In genomic region chr10:99435986-99436633, GRCh38 we compare ENCODE assay signal across 8 cellular contexts. TPM values are rescaled to one million over a fixed set of nuclear protein-coding genes. Genes with fewer than 3 reads are reported as not detected.
A peak's percentile ranks its signal among the peaks of the same experiment; 100 is the strongest.
DNase-seq lines count a peak whose midpoint lies in the region; ATAC-seq and TF ChIP-seq lines count a peak whose summit lies in the region.

No MANE protein-coding gene starts in this region.

- intact Hi-C loops in ascending aorta (cut with DNase I) (loop anchor here (2.0 to 10.0 kb wide), 2 partner anchors 177 to 749 kb away; partner anchors contain the start of gene ERLIN1), transverse colon (cut with DNase I; ENCODE audit: low total_unique reads) (loop anchor here (5.0 kb wide), 1 partner anchor 276 kb away; no protein-coding TSS in a partner anchor)

- H3K27ac Mint-ChIP-seq in CD4-positive, CD25-positive, alpha-beta regulatory T cell: no peak overlapping the region

- ATAC-seq in CD4-positive, CD25-positive, alpha-beta regulatory T cell (ENCODE audit: low read depth in 2 of 2): peak; percentile 42 to 47
- ATAC-seq in GM21529 (IDR thresholded peaks at IDR 0.05; ENCODE audit: unreplicated experiment) (peak; percentile 50), HG03520 (IDR thresholded peaks at IDR 0.05; ENCODE audit: unreplicated experiment) (no peak), GM21723 (IDR thresholded peaks at IDR 0.05; ENCODE audit: unreplicated experiment) (no peak)

- peak; percentile 21 to 53 (median 50) for TF ChIP-seq CTCF in ascending aorta (IDR thresholded peaks at IDR 0.05)
- TF ChIP-seq CTCF in transverse colon (IDR thresholded peaks at IDR 0.05): peak; percentile 43 to 55 (median 50)

- H3K36me3 Mint-ChIP-seq in CD4-positive, CD25-positive, alpha-beta regulatory T cell: peaks cover 4% of the 10 kb centered on the region

- H3K27ac ChIP-seq in CD4-positive, CD25-positive, alpha-beta regulatory T cell (ENCODE audit: insufficient read depth, low read length, poor library complexity, severe bottlenecking): no peak overlapping the region
- H3K27ac ChIP-seq in ascending aorta (no peak overlapping the region), transverse colon (peak overlapping the region; percentile 48 to 56 (median 54))

- peak overlapping the region in 2 of 4 donors; percentile 52 to 82 for H3K4me3 Mint-ChIP-seq in CD4-positive, CD25-positive, alpha-beta regulatory T cell

- DNase-seq in CD4-positive, CD25-positive, alpha-beta regulatory T cell: peak in 2 of 3 donors; percentile 47 to 63
- DNase-seq in NCI-H2171 treated with DMSO at 0.1 percent for 48 hours (lab: John Stamatoyannopoulos, UW): peak; percentile 48
- no peak for DNase-seq in ascending aorta (ENCODE audit: low spot score in 2 of 2)
- DNase-seq in kidney glomerular epithelial cell (lab: John Stamatoyannopoulos, UW): peak; percentile 56
- no peak for DNase-seq in transverse colon

- H3K4me1 ChIP-seq in CD4-positive, CD25-positive, alpha-beta regulatory T cell (ENCODE audit: control insufficient read depth, insufficient read depth, low read length, poor library complexity, severe bottlenecking): peaks cover 9% of the 10 kb centered on the region
- H3K4me1 ChIP-seq in ascending aorta (peaks cover 5 to 7% of the 10 kb centered on the region in 2 donors), transverse colon (peaks cover 4 to 46% (median 15%) of the 10 kb centered on the region in 4 donors)

- no peaks in the 10 kb centered on the region for H3K27me3 ChIP-seq in CD4-positive, CD25-positive, alpha-beta regulatory T cell (ENCODE audit: control insufficient read depth, insufficient read depth, low read length)
- H3K27me3 ChIP-seq in ascending aorta (no peaks in the 10 kb centered on the region), transverse colon (no peaks in the 10 kb centered on the region)

- H3K4me3 ChIP-seq in CD4-positive, CD25-positive, alpha-beta regulatory T cell (ENCODE audit: low read depth, low read length): no peak overlapping the region
- H3K4me3 ChIP-seq in ascending aorta (no peak overlapping the region), transverse colon (no peak overlapping the region)

- no peak for TF ChIP-seq EP300 in transverse colon (IDR thresholded peaks at IDR 0.05; ENCODE audit: low read depth)

- no peaks in the 10 kb centered on the region for H3K27me3 Mint-ChIP-seq in CD4-positive, CD25-positive, alpha-beta regulatory T cell

- H3K9me3 ChIP-seq in CD4-positive, CD25-positive, alpha-beta regulatory T cell (ENCODE audit: control insufficient read depth in 2 of 2, low read length in 2 of 2): no peaks in the 10 kb centered on the region
- H3K9me3 ChIP-seq in ascending aorta: no peaks in the 10 kb centered on the region
- no peaks in the 10 kb centered on the region for H3K9me3 ChIP-seq in transverse colon

- no peak for TF ChIP-seq POLR2A in transverse colon (IDR thresholded peaks at IDR 0.05)

- peaks cover 15 to 24% (median 18%) of the 10 kb centered on the region in 4 donors for H3K4me1 Mint-ChIP-seq in CD4-positive, CD25-positive, alpha-beta regulatory T cell

- H3K9me3 Mint-ChIP-seq in CD4-positive, CD25-positive, alpha-beta regulatory T cell: no peaks in the 10 kb centered on the region

- 25 to 29% methylated on average over 5 of the region's 5 CpGs for WGBS in transverse colon (ENCODE audit: low coverage in 1 of 2), 2 donors

- in situ Hi-C loops in transverse colon (cut with MboI; ENCODE audit: low pct_ligation_motif_present in 1 of 4, low pct_unique_long_range_greater_than_20kb in 1 of 4, low sequenced_read_pairs in 3 of 4): loop anchor here (10.0 kb wide), 2 partner anchors 89 to 179 kb away; no protein-coding TSS in a partner anchor

- no peaks in the 10 kb centered on the region for H3K36me3 ChIP-seq in CD4-positive, CD25-positive, alpha-beta regulatory T cell (ENCODE audit: control insufficient read depth, insufficient read depth, low read length)
- H3K36me3 ChIP-seq in ascending aorta (peaks cover 0 to 4% of the 10 kb centered on the region in 2 donors), transverse colon (no peaks in the 10 kb centered on the region)

RNA-seq across cellular contexts. Expression of gene GOT1, which starts 5.7 kb away (rescaled TPM):
- 8.4 TPM for total RNA-seq in CD4-positive, CD25-positive, alpha-beta regulatory T cell
- 10 to 100 TPM; 19.2 to 27.5 (median 22.2) TPM for polyA plus RNA-seq in CD4-positive, CD25-positive, alpha-beta regulatory T cell
- total RNA-seq in ascending aorta (4.4 TPM), transverse colon (10 to 100 TPM; 54.5 to 94.3 (median 82.3) TPM)

Comparison
In these comparisons a context has a peak if more than half of its experiments do, and no peak if none do; other contexts are left out.
1. ATAC-seq: peak in CD4-positive, CD25-positive, alpha-beta regulatory T cell (2 of 2) and GM21529 (single experiment); none in HG03520 (single experiment) and GM21723 (single experiment).
2. DNase-seq: peak in CD4-positive, CD25-positive, alpha-beta regulatory T cell (2 of 3), NCI-H2171 treated with DMSO at 0.1 percent for 48 hours (single experiment) and kidney glomerular epithelial cell (single experiment); none in ascending aorta (0 of 2) and transverse colon (single experiment).
3. H3K27ac ChIP-seq: peak in transverse colon (4 of 4); none in CD4-positive, CD25-positive, alpha-beta regulatory T cell (single experiment) and ascending aorta (0 of 2).